1 cellular context compared by ENCODE assay signal in the genomic region with DNA sequence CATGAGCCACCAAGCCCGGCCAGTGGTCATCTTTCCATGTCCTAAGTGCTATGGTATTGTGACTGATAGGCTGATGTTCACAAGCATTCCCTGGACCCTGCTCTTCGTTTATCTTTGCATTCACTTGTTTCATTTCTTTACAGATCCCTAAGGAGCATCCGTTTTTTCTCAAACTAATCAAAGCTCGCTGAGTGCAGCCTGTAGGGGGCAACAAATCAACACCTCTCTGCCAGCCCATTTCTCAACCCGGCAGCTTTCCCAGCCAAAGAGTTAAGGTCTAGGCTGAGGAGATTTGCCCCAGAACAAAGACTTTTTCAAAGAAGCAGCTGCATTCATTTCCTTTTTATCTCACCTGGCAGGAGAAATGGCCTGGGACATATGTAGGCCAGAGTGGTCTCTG.
TF ChIP-seq lines count a peak whose summit lies in the region.

No MANE protein-coding gene starts in this region.

TF ChIP-seq in WTC11, 78 proteins besides CTCF, POLR2A, EP300 and RAD21 (continued from another document):
- TF ChIP-seq, protein P1, sequence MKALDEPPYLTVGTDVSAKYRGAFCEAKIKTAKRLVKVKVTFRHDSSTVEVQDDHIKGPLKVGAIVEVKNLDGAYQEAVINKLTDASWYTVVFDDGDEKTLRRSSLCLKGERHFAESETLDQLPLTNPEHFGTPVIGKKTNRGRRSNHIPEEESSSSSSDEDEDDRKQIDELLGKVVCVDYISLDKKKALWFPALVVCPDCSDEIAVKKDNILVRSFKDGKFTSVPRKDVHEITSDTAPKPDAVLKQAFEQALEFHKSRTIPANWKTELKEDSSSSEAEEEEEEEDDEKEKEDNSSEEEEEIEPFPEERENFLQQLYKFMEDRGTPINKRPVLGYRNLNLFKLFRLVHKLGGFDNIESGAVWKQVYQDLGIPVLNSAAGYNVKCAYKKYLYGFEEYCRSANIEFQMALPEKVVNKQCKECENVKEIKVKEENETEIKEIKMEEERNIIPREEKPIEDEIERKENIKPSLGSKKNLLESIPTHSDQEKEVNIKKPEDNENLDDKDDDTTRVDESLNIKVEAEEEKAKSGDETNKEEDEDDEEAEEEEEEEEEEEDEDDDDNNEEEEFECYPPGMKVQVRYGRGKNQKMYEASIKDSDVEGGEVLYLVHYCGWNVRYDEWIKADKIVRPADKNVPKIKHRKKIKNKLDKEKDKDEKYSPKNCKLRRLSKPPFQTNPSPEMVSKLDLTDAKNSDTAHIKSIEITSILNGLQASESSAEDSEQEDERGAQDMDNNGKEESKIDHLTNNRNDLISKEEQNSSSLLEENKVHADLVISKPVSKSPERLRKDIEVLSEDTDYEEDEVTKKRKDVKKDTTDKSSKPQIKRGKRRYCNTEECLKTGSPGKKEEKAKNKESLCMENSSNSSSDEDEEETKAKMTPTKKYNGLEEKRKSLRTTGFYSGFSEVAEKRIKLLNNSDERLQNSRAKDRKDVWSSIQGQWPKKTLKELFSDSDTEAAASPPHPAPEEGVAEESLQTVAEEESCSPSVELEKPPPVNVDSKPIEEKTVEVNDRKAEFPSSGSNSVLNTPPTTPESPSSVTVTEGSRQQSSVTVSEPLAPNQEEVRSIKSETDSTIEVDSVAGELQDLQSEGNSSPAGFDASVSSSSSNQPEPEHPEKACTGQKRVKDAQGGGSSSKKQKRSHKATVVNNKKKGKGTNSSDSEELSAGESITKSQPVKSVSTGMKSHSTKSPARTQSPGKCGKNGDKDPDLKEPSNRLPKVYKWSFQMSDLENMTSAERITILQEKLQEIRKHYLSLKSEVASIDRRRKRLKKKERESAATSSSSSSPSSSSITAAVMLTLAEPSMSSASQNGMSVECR (CRISPR knock-in tag; IDR thresholded peaks at IDR 0.05; ENCODE audit: borderline replicate concordance) = no peak
- no peak for TF ChIP-seq GABPB1 (CRISPR knock-in tag; IDR thresholded peaks at IDR 0.05)
TF ChIP-seq in WTC11: peak in this region for 0.
